Comparison of ENCODE assay signal across 9 cellular contexts in the genomic region with DNA sequence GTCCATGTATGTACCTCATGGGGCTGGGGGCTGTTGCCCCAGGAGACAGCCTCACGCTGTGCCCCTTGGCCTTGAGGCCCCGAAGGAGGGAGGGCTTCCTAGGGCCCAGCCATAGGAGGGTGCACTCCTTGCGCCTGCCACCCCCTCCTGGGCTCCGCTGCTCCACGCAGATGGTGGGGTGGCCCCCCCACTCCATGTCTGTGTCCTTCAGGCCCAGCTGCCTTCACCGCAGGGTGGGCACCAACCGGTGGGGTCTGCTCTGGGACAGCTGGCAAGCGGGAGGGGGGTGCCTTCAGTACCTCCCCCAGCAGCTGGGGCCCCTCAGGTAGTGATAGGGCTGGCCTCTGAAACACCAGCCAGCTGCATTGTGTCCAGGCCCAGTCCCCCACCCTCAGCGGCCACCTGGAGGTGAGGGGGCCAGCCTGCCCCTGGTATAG. TPM values are rescaled to one million over a fixed set of nuclear protein-coding genes. Genes with fewer than 3 reads are reported as not detected.
DNase-seq lines count a peak whose midpoint lies in the region; ATAC-seq and TF ChIP-seq lines count a peak whose summit lies in the region.
"Had no signal": no experiment of that assay in that cellular context is flagged by ENCODE, and none has a peak within 500 bp of the region (broad histone marks: within the 10 kb centered on the region; RNA-seq: fewer than 3 reads in every experiment).

No MANE protein-coding gene starts in this region.

- TF ChIP-seq CTCF in esophagus squamous epithelium (IDR thresholded peaks at IDR 0.05) (no peak), transverse colon (IDR thresholded peaks at IDR 0.05) (no peak)

- no peaks in the 10 kb centered on the region for H3K27me3 ChIP-seq in esophagus squamous epithelium
- no peaks in the 10 kb centered on the region for H3K27me3 ChIP-seq in naive thymus-derived CD4-positive, alpha-beta T cell (ENCODE audit: control insufficient read depth in 2 of 2, insufficient read depth in 2 of 2, low read length in 2 of 2)
- H3K27me3 ChIP-seq in transverse colon, result no peaks in the 10 kb centered on the region

- no CpG with 5 or more reads among the region's 9 CpGs for WGBS in esophagus squamous epithelium, 2 donors
- WGBS in transverse colon (ENCODE audit: low coverage in 1 of 2), 2 donors, result 81% methylated on average over 6 of the region's 9 CpGs; no CpG with 5 or more reads in 1 of the 2 donors

- POLR2A ChIA-PET in naive thymus-derived CD4-positive, alpha-beta T cell (lab: Charles Lee), result interaction anchor here (1.5 to 2.2 kb wide), 3 partner anchors 10 to 14 kb away, joined by 4 to 9 read pairs (median 5); partner anchors contain the start of gene GUK1

- H3K4me1 ChIP-seq in esophagus squamous epithelium, result peaks cover 33 to 82% (median 46%) of the 10 kb centered on the region in 3 donors
- peaks cover 3% of the 10 kb centered on the region in 2 donors for H3K4me1 ChIP-seq in naive thymus-derived CD4-positive, alpha-beta T cell (ENCODE audit: control insufficient read depth in 2 of 2, insufficient read depth in 2 of 2, low read length in 2 of 2)
- peaks cover 5 to 34% (median 26%) of the 10 kb centered on the region in 4 donors for H3K4me1 ChIP-seq in transverse colon

- H3K9me3 Mint-ChIP-seq in naive thymus-derived CD4-positive, alpha-beta T cell, result peaks cover 0 to 1% (median 0%) of the 10 kb centered on the region in 11 donors
- H3K9me3 Mint-ChIP-seq in activated T-cell treated with anti-CD3 and anti-CD28 coated beads, Interleukin-2, amount 50 U/mL, for 24 hours, result no peaks in the 10 kb centered on the region

- no peak overlapping the region for H3K27ac Mint-ChIP-seq in naive thymus-derived CD4-positive, alpha-beta T cell
- no peak overlapping the region for H3K27ac Mint-ChIP-seq in activated T-cell treated with anti-CD3 and anti-CD28 coated beads, Interleukin-2, amount 50 U/mL, for 24 hours

- no peak for DNase-seq in esophagus squamous epithelium (lab: John Stamatoyannopoulos, UW)
- DNase-seq in naive thymus-derived CD4-positive, alpha-beta T cell, result peak in 1 of 9 donors; percentile 8
- no peak for DNase-seq in transverse colon
- DNase-seq in NOMO-1 treated with DMSO at 0.1 percent for 48 hours (lab: John Stamatoyannopoulos, UW; ENCODE audit: unreplicated experiment), result no peak
- DNase-seq in activated T-cell treated with anti-CD3 and anti-CD28 coated beads, Interleukin-2, amount 50 U/mL, for 24 hours, result no peak
- DNase-seq: activated CD4-positive, alpha-beta T cell treated with anti-CD3 and anti-CD28 coated beads for 4 hours; stimulated activated CD8-positive, alpha-beta memory T cell treated with anti-CD3 and anti-CD28 coated beads, Interleukin-4, amount 100 ng/mL, for 48 hours had no signal

- H3K36me3 Mint-ChIP-seq in naive thymus-derived CD4-positive, alpha-beta T cell, result no peaks in the 10 kb centered on the region
- H3K36me3 Mint-ChIP-seq in activated T-cell treated with anti-CD3 and anti-CD28 coated beads, Interleukin-2, amount 50 U/mL, for 24 hours (ENCODE audit: low read depth), result peaks cover 36% of the 10 kb centered on the region

- intact Hi-C loops in esophagus squamous epithelium (cut with DNase I) (no loop called here), transverse colon (cut with DNase I; ENCODE audit: low total_unique reads) (no loop called here)
- intact Hi-C loops in naive thymus-derived CD4-positive, alpha-beta T cell (cut with micrococcal nuclease), result no loop called here

- H3K27me3 Mint-ChIP-seq in naive thymus-derived CD4-positive, alpha-beta T cell, result no peaks in the 10 kb centered on the region
- no peaks in the 10 kb centered on the region for H3K27me3 Mint-ChIP-seq in activated T-cell treated with anti-CD3 and anti-CD28 coated beads, Interleukin-2, amount 50 U/mL, for 24 hours

- peaks cover 0 to 11% (median 8%) of the 10 kb centered on the region in 7 donors for H3K4me1 Mint-ChIP-seq in naive thymus-derived CD4-positive, alpha-beta T cell
- H3K4me1 Mint-ChIP-seq in activated T-cell treated with anti-CD3 and anti-CD28 coated beads, Interleukin-2, amount 50 U/mL, for 24 hours (ENCODE audit: low read depth), result peaks cover 13% of the 10 kb centered on the region

- no peak for TF ChIP-seq EP300 in transverse colon (IDR thresholded peaks at IDR 0.05; ENCODE audit: low read depth)

- ATAC-seq in SK-N-SH treated with all-trans-retinoic acid at 6 μM for 48 hours (peak; percentile 5), HG03139 (IDR thresholded peaks at IDR 0.05; ENCODE audit: unreplicated experiment) (no peak)
- ATAC-seq in naive thymus-derived CD4-positive, alpha-beta T cell, result peak; percentile 6

- H3K27ac ChIP-seq in esophagus squamous epithelium, result peak overlapping the region; percentile 70 to 94 (median 84)
- H3K27ac ChIP-seq in naive thymus-derived CD4-positive, alpha-beta T cell (ENCODE audit: low read depth, low read length), result no peak overlapping the region
- peak overlapping the region; percentile 77 to 97 (median 84) for H3K27ac ChIP-seq in transverse colon

- in situ Hi-C loops in transverse colon (cut with MboI; ENCODE audit: low pct_ligation_motif_present in 1 of 4, low pct_unique_long_range_greater_than_20kb in 1 of 4, low sequenced_read_pairs in 3 of 4), result no loop called here

- H3K36me3 ChIP-seq in esophagus squamous epithelium, result peaks cover 16 to 42% (median 20%) of the 10 kb centered on the region in 3 donors
- H3K36me3 ChIP-seq in naive thymus-derived CD4-positive, alpha-beta T cell (ENCODE audit: control insufficient read depth in 2 of 3, insufficient read depth in 3 of 3, low read length in 3 of 3), result peaks cover 0 to 51% (median 8%) of the 10 kb centered on the region in 3 experiments
- no peaks in the 10 kb centered on the region for H3K36me3 ChIP-seq in transverse colon

- no peak for TF ChIP-seq POLR2A in esophagus squamous epithelium (IDR thresholded peaks at IDR 0.05)
- no peak for TF ChIP-seq POLR2A in transverse colon (IDR thresholded peaks at IDR 0.05)

- CTCF ChIA-PET in naive thymus-derived CD4-positive, alpha-beta T cell (lab: Charles Lee), result no interaction called here

- H3K4me3 ChIP-seq in esophagus squamous epithelium, result peak overlapping the region in 3 of 4 donors; percentile 14 to 57 (median 37)
- no peak overlapping the region for H3K4me3 ChIP-seq in naive thymus-derived CD4-positive, alpha-beta T cell (ENCODE audit: low read length)
- peak overlapping the region; percentile 8 to 24 (median 18) for H3K4me3 ChIP-seq in transverse colon

- no peak overlapping the region for H3K4me3 Mint-ChIP-seq in naive thymus-derived CD4-positive, alpha-beta T cell
- H3K4me3 Mint-ChIP-seq in activated T-cell treated with anti-CD3 and anti-CD28 coated beads, Interleukin-2, amount 50 U/mL, for 24 hours, result no peak overlapping the region

- H3K9me3 ChIP-seq in esophagus squamous epithelium, result no peaks in the 10 kb centered on the region
- H3K9me3 ChIP-seq in naive thymus-derived CD4-positive, alpha-beta T cell (ENCODE audit: control insufficient read depth in 2 of 3, low read length in 3 of 3), result no peaks in the 10 kb centered on the region
- no peaks in the 10 kb centered on the region for H3K9me3 ChIP-seq in transverse colon

TF ChIP-seq in SK-N-SH treated with all-trans-retinoic acid at 6 μM for 48 hours, 23 proteins besides CTCF, POLR2A, EP300 and RAD21 (continues in another document):
- TF ChIP-seq CSDC2 (CRISPR knock-in tag; IDR thresholded peaks at IDR 0.05) (no peak), SNAI2 (CRISPR knock-in tag; IDR thresholded peaks at IDR 0.05) (no peak), OSR1 (CRISPR knock-in tag; IDR thresholded peaks at IDR 0.05) (no peak), ZC3H10 (CRISPR knock-in tag; IDR thresholded peaks at IDR 0.05) (no peak), ZNF565 (CRISPR knock-in tag; conservative IDR thresholded peaks at IDR 0.05; ENCODE audit: low read depth) (no peak), BACH2 (CRISPR knock-in tag; IDR thresholded peaks at IDR 0.05; ENCODE audit: borderline replicate concordance) (no peak), TOX (CRISPR knock-in tag; IDR thresholded peaks at IDR 0.05; ENCODE audit: borderline replicate concordance) (no peak), PPARA (CRISPR knock-in tag; IDR thresholded peaks at IDR 0.05; ENCODE audit: borderline replicate concordance) (no peak)

RNA-seq across cellular contexts. Expression of gene GJC2, which starts 0.3 kb away (rescaled TPM):
- total RNA-seq in esophagus squamous epithelium (1 to 10 TPM in 1 of 4 donors, under 1 TPM in 3; 0.48 to 2.7 (median 0.66) TPM), transverse colon (1 to 10 TPM in 2 of 4 donors, under 1 TPM in 2; 0.20 to 7.1 (median 1.4) TPM)
- 1 to 10 TPM in 2 of 5 experiments, under 1 TPM in 3; 0.70 to 3.3 (median 0.94) TPM for total RNA-seq in naive thymus-derived CD4-positive, alpha-beta T cell
- polyA plus RNA-seq in naive thymus-derived CD4-positive, alpha-beta T cell, result not detected

RNA-seq across cellular contexts. Expression of gene GUK1, which starts 10.0 kb away (rescaled TPM):
- total RNA-seq in esophagus squamous epithelium, result 100 to 1,000 TPM; 279 to 320 (median 302) TPM
- total RNA-seq in naive thymus-derived CD4-positive, alpha-beta T cell, result 100 to 1,000 TPM; 145 to 309 (median 279) TPM
- 100 to 1,000 TPM; 278 to 315 TPM for polyA plus RNA-seq in naive thymus-derived CD4-positive, alpha-beta T cell
- total RNA-seq in transverse colon, result 100 to 1,000 TPM; 183 to 573 (median 382) TPM

RNA-seq across cellular contexts. Expression of gene IBA57, which starts 15.6 kb away (rescaled TPM):
- total RNA-seq in esophagus squamous epithelium (1 to 10 TPM; 4.8 to 9.1 (median 5.7) TPM), transverse colon (10 to 100 TPM in 3 of 4 donors, 1 to 10 TPM in 1; 7.5 to 13.5 (median 10.4) TPM)
- 10 to 100 TPM in 4 of 5 experiments, 1 to 10 TPM in 1; 9.3 to 17.1 (median 10.9) TPM for total RNA-seq in naive thymus-derived CD4-positive, alpha-beta T cell
- polyA plus RNA-seq in naive thymus-derived CD4-positive, alpha-beta T cell, result 1 to 10 TPM; 5.4 to 5.6 TPM

RNA-seq across cellular contexts. Expression of gene MRPL55, which starts 40.9 kb away (rescaled TPM):
- total RNA-seq in esophagus squamous epithelium (10 to 100 TPM; 33.8 to 62.2 (median 51.2) TPM), transverse colon (10 to 100 TPM; 47.1 to 95.5 (median 77.1) TPM)
- 10 to 100 TPM; 34.3 to 79.3 (median 65.2) TPM for total RNA-seq in naive thymus-derived CD4-positive, alpha-beta T cell
- polyA plus RNA-seq in naive thymus-derived CD4-positive, alpha-beta T cell, result 100 to 1,000 TPM; 132 to 149 TPM

RNA-seq across cellular contexts. Expression of gene C1orf35, which starts 46.9 kb away (rescaled TPM):
- total RNA-seq in esophagus squamous epithelium, result 10 to 100 TPM in 3 of 4 donors, 1 to 10 TPM in 1; 8.5 to 21.3 (median 18.1) TPM
- 10 to 100 TPM; 16.8 to 31.8 (median 27.8) TPM for total RNA-seq in naive thymus-derived CD4-positive, alpha-beta T cell
- polyA plus RNA-seq in naive thymus-derived CD4-positive, alpha-beta T cell, result 10 to 100 TPM; 21.9 to 33.0 TPM
- 10 to 100 TPM; 11.6 to 17.1 (median 15.7) TPM for total RNA-seq in transverse colon
